In genomic region chr5:114830114-114830513, GRCh38 we compare ENCODE assay signal across 18 cellular contexts.
A peak's percentile ranks its signal among the peaks of the same experiment; 100 is the strongest.
DNase-seq lines count a peak whose midpoint lies in the region; ATAC-seq and TF ChIP-seq lines count a peak whose summit lies in the region.
"Had no signal": no experiment of that assay in that cellular context is flagged by ENCODE, and none has a peak within 500 bp of the region (broad histone marks: within the 10 kb centered on the region; RNA-seq: fewer than 3 reads in every experiment).

No MANE protein-coding gene starts in this region.

- no peak for TF ChIP-seq POLR2A in esophagus muscularis mucosa (IDR thresholded peaks at IDR 0.05; ENCODE audit: low read depth)

- TF ChIP-seq CTCF in esophagus muscularis mucosa (IDR thresholded peaks at IDR 0.05), result no peak

- H3K9me3 ChIP-seq in trophoblast cell (ENCODE audit: insufficient read depth, low read depth, low read length) (no peaks in the 10 kb centered on the region), esophagus muscularis mucosa (peaks cover 0 to 4% (median 0%) of the 10 kb centered on the region in 4 donors)
- H3K9me3 ChIP-seq: HAP-1 had no signal

- H3K9me3 Mint-ChIP-seq in stimulated activated naive CD8-positive, alpha-beta T cell treated with anti-CD3 and anti-CD28 coated beads, Interleukin-15, amount 100 ng/mL, for 72 hours, result peaks cover 8 to 16% of the 10 kb centered on the region in 2 donors

- H3K27ac ChIP-seq in trophoblast cell (ENCODE audit: low read depth, low read length), result no peak overlapping the region
- no peak overlapping the region for H3K27ac ChIP-seq in esophagus muscularis mucosa (replicated peaks in 1 of 4)
- H3K27ac ChIP-seq: 22Rv1, BLaER1, GM23248 had no signal

- H2BK12ac ChIP-seq in trophoblast cell (ENCODE audit: low read length), result no peak overlapping the region

- H2AFZ ChIP-seq in trophoblast cell (ENCODE audit: insufficient read depth, low read length, poor library complexity), result no peak overlapping the region
- H2AFZ ChIP-seq: GM23248 had no signal

- no peak overlapping the region for H3K4me2 ChIP-seq in trophoblast cell (ENCODE audit: low read length)
- H3K4me2 ChIP-seq: BLaER1 had no signal

- no peak for DNase-seq in stimulated activated naive CD8-positive, alpha-beta T cell treated with anti-CD3 and anti-CD28 coated beads, Interleukin-15, amount 100 ng/mL, for 72 hours
- no peak for DNase-seq in stimulated activated naive CD8-positive, alpha-beta T cell treated with anti-CD3 and anti-CD28 coated beads, Interleukin-15, Interleukin-2, amounts not matched to agents 100 U/mL and 50 U/mL, for 24 hours
- DNase-seq in ecto neural progenitor cell (ENCODE audit: low spot score), result peak; percentile 50
- no peak for DNase-seq in trophoblast cell
- DNase-seq in esophagus muscularis mucosa (ENCODE audit: extremely low spot score), result no peak
- no peak for DNase-seq in activated effector memory CD4-positive, alpha-beta T cell treated with Interleukin-2 at 50 U/mL for 16 hours
- no peak for DNase-seq in AG08395 (ENCODE audit: low spot score)
- DNase-seq: AML-193, Caco-2, DMS79, GM23248 had no signal

- no peak overlapping the region for H2AK5ac ChIP-seq in trophoblast cell (ENCODE audit: low read length)

- no peak overlapping the region for H3K4me3 Mint-ChIP-seq in stimulated activated naive CD8-positive, alpha-beta T cell treated with anti-CD3 and anti-CD28 coated beads, Interleukin-15, amount 100 ng/mL, for 72 hours
- H3K4me3 Mint-ChIP-seq: CD8-positive, alpha-beta memory T cell had no signal

- WGBS in trophoblast cell (ENCODE audit: extremely low coverage, insufficient coverage, insufficient read length), result no CpG with 5 or more reads among the region's 2 CpGs
- 61% methylated on average over 2 of the region's 2 CpGs for WGBS in esophagus muscularis mucosa

- H3K4me1 Mint-ChIP-seq in stimulated activated naive CD8-positive, alpha-beta T cell treated with anti-CD3 and anti-CD28 coated beads, Interleukin-15, amount 100 ng/mL, for 72 hours, result no peaks in the 10 kb centered on the region
- H3K4me1 Mint-ChIP-seq: CD8-positive, alpha-beta memory T cell had no signal

- no peak overlapping the region for H2BK5ac ChIP-seq in trophoblast cell (ENCODE audit: low read depth, low read length, poor library complexity)

- no peak overlapping the region for H4K8ac ChIP-seq in trophoblast cell (ENCODE audit: low read depth, low read length)

- H3K23ac ChIP-seq in trophoblast cell (ENCODE audit: low read length), result no peak overlapping the region

- no peak for TF ChIP-seq EP300 in esophagus muscularis mucosa (IDR thresholded peaks at IDR 0.05)

- intact Hi-C loops in esophagus muscularis mucosa (cut with DNase I), result no loop called here

- ATAC-seq in stimulated activated naive CD8-positive, alpha-beta T cell treated with anti-CD3 and anti-CD28 coated beads, Interleukin-15, amount 100 ng/mL, for 72 hours, result peak; percentile 23
- no peak for ATAC-seq in stimulated activated naive CD8-positive, alpha-beta T cell treated with anti-CD3 and anti-CD28 coated beads, Interleukin-15, Interleukin-2, amounts not matched to agents 100 U/mL and 50 U/mL, for 24 hours
- ATAC-seq in HG03442 (IDR thresholded peaks at IDR 0.05; ENCODE audit: unreplicated experiment), result no peak
- ATAC-seq: GM12878, HepG2 had no signal

- no peak overlapping the region for H3K18ac ChIP-seq in trophoblast cell (ENCODE audit: low read length)

- no peak overlapping the region for H2BK120ac ChIP-seq in trophoblast cell (ENCODE audit: insufficient read depth, low read length, poor library complexity)

- no peak overlapping the region for H3K4ac ChIP-seq in trophoblast cell (ENCODE audit: low read depth, low read length)

- peak overlapping the region; percentile 27 for H3K9ac ChIP-seq in trophoblast cell (ENCODE audit: low read length)
- H3K9ac ChIP-seq: BLaER1, GM23248 had no signal

- no peak overlapping the region for H4K12ac ChIP-seq in trophoblast cell (ENCODE audit: low read depth, low read length)

- no peak overlapping the region for H3K14ac ChIP-seq in trophoblast cell (ENCODE audit: low read length)

- no peaks in the 10 kb centered on the region for H3K79me2 ChIP-seq in trophoblast cell (ENCODE audit: control insufficient read depth, insufficient read depth, low read length, poor library complexity)

- no peak overlapping the region for H3K4me3 ChIP-seq in trophoblast cell (ENCODE audit: low read depth, low read length)
- no peak overlapping the region for H3K4me3 ChIP-seq in esophagus muscularis mucosa
- H3K4me3 ChIP-seq: BLaER1, GM12878, GM23248, HAP-1 had no signal

- H3K4me1 ChIP-seq in trophoblast cell (ENCODE audit: control insufficient read depth in 1 of 2, insufficient read depth in 2 of 2, low read length in 2 of 2), result no peaks in the 10 kb centered on the region
- no peaks in the 10 kb centered on the region for H3K4me1 ChIP-seq in esophagus muscularis mucosa
- H3K4me1 ChIP-seq: Caco-2, HAP-1 had no signal

- H3K27me3 ChIP-seq in trophoblast cell (ENCODE audit: insufficient read depth, low read length) (no peaks in the 10 kb centered on the region), esophagus muscularis mucosa (no peaks in the 10 kb centered on the region)
- H3K27me3 ChIP-seq: BLaER1 had no signal

- H3K27ac Mint-ChIP-seq in stimulated activated naive CD8-positive, alpha-beta T cell treated with anti-CD3 and anti-CD28 coated beads, Interleukin-15, amount 100 ng/mL, for 72 hours, result no peak overlapping the region
- H3K27ac Mint-ChIP-seq: CD8-positive, alpha-beta memory T cell had no signal

- no peak overlapping the region for H4K91ac ChIP-seq in trophoblast cell (ENCODE audit: low read depth, low read length)

- H3K36me3 ChIP-seq in trophoblast cell (ENCODE audit: control insufficient read depth in 1 of 2, insufficient read depth in 2 of 2, low read length in 2 of 2) (no peaks in the 10 kb centered on the region), esophagus muscularis mucosa (no peaks in the 10 kb centered on the region)
- H3K36me3 ChIP-seq: BLaER1, HAP-1 had no signal

- H3K79me1 ChIP-seq in trophoblast cell (ENCODE audit: low read length), result no peaks in the 10 kb centered on the region

- H3K27me3 Mint-ChIP-seq in stimulated activated naive CD8-positive, alpha-beta T cell treated with anti-CD3 and anti-CD28 coated beads, Interleukin-15, amount 100 ng/mL, for 72 hours, result no peaks in the 10 kb centered on the region
- H3K27me3 Mint-ChIP-seq: CD8-positive, alpha-beta memory T cell had no signal
